Comparison of ENCODE assay signal across 16 cellular contexts in genomic region chr10:36448760-36449681, GRCh38.
DNase-seq lines count a peak whose midpoint lies in the region; ATAC-seq, FAIRE-seq and TF ChIP-seq lines count a peak whose summit lies in the region.
"Had no signal": no experiment of that assay in that cellular context is flagged by ENCODE, and none has a peak within 500 bp of the region (broad histone marks: within the 10 kb centered on the region; RNA-seq: fewer than 3 reads in every experiment).

No MANE protein-coding gene starts in this region.

- peaks cover 19% of the 10 kb centered on the region for H3K4me1 ChIP-seq in A673 (ENCODE audit: insufficient read depth, low read length, poor library complexity, severe bottlenecking)
- peaks cover 38% of the 10 kb centered on the region for H3K4me1 ChIP-seq in HUES64 (ENCODE audit: insufficient read depth, low read length)

- 18% methylated on average over 7 of the region's 11 CpGs for WGBS in HUES64

- no peak overlapping the region for H3K9ac ChIP-seq in HUES64 (ENCODE audit: low read depth, low read length)

- no TSS peak for BruUV-seq in A673 (replicated peaks; lab: Mats Ljungman, UMichigan)

- intact Hi-C loops in A673 (cut with micrococcal nuclease; ENCODE audit: unreplicated experiment), result no loop called here

- DNase-seq in A673 (ENCODE audit: low spot score), result peak; percentile 88
- DNase-seq in bronchial epithelial cell (ENCODE audit: low read depth), result peak; percentile 59
- peak; percentile 36 for DNase-seq in iris pigment epithelial cell (ENCODE audit: low read depth)
- DNase-seq in NCI-H1105 treated with DMSO at 0.1 percent for 48 hours (lab: John Stamatoyannopoulos, UW), result no peak
- DNase-seq in NCI-H526 treated with DMSO at 0.1 percent for 48 hours (lab: John Stamatoyannopoulos, UW), result no peak
- DNase-seq in HT-29 (ENCODE audit: low spot score), result no peak
- DNase-seq: activated CD8-positive, alpha-beta memory T cell treated with anti-CD3 and anti-CD28 coated beads, Interleukin-2, amount 50 U/mL, for 4 hours; AML-193; NCI-H446 treated with DMSO at 0.1 percent for 48 hours; T-cell; testis had no signal

- H3K27ac ChIP-seq in A673 (ENCODE audit: low read depth, low read length, poor library complexity, severe bottlenecking) (peak overlapping the region; percentile 72), HUES64 (ENCODE audit: low read depth, low read length) (peak overlapping the region; percentile 83)

- CTCF ChIA-PET in A673 (lab: Charles Lee), result no interaction called here

- POLR2A ChIA-PET in A673 (lab: Charles Lee; ENCODE audit: low non-redundant PET), result interaction anchor here (0.7 kb wide), 1 partner anchor 367 kb away, joined by 3 read pairs; no protein-coding TSS in a partner anchor

- TF ChIP-seq CTCF in A673 (conservative IDR thresholded peaks at IDR 0.05; ENCODE audit: low read depth, low read length) (no peak), bronchial epithelial cell (IDR thresholded peaks at IDR 0.05; ENCODE audit: insufficient read depth, low read length, severe bottlenecking) (no peak)

- FAIRE-seq in bronchial epithelial cell (lab: Jason Lieb, UNC), result no peak
- FAIRE-seq: islet of Langerhans had no signal

- H3K36me3 ChIP-seq in A673 (ENCODE audit: insufficient read depth, low read length, poor library complexity, severe bottlenecking) (no peaks in the 10 kb centered on the region), HUES64 (ENCODE audit: insufficient read depth, low read length) (no peaks in the 10 kb centered on the region), bronchial epithelial cell (ENCODE audit: control insufficient read depth, insufficient read depth, low read length) (no peaks in the 10 kb centered on the region)

- no peak for ATAC-seq in HG03457 (IDR thresholded peaks at IDR 0.05; ENCODE audit: unreplicated experiment)
- ATAC-seq: activated CD4-positive, CD25-positive, alpha-beta regulatory T cell treated with anti-CD3 and anti-CD28 coated beads, Interleukin-2, amount 50 U/mL, for 24 hours; Panc1; T-cell had no signal

- H3K9me3 ChIP-seq in A673 (ENCODE audit: low read depth, low read length, poor library complexity, severe bottlenecking), result no peaks in the 10 kb centered on the region
- peaks cover 8% of the 10 kb centered on the region for H3K9me3 ChIP-seq in HUES64 (ENCODE audit: insufficient read depth, low read depth, low read length)
- H3K9me3 ChIP-seq: testis had no signal

- H3K27me3 ChIP-seq in A673 (replicated peaks; ENCODE audit: insufficient read depth, low read depth, low read length, poor library complexity) (no peaks in the 10 kb centered on the region), HUES64 (ENCODE audit: insufficient read depth, low read length) (no peaks in the 10 kb centered on the region), bronchial epithelial cell (ENCODE audit: control insufficient read depth, insufficient read depth, low read length) (no peaks in the 10 kb centered on the region)
- H3K27me3 ChIP-seq: testis had no signal

- H3K4me3 ChIP-seq in A673 (ENCODE audit: low read depth, low read length, poor library complexity, severe bottlenecking) (no peak overlapping the region), HUES64 (ENCODE audit: low read length) (peak overlapping the region; percentile 15), bronchial epithelial cell (ENCODE audit: low read depth, low read length) (no peak overlapping the region)
- H3K4me3 ChIP-seq: testis had no signal

Comparison
In these comparisons a context has a peak if more than half of its experiments do, and no peak if none do; other contexts are left out.
1. DNase-seq: peak in A673 (single experiment), bronchial epithelial cell (single experiment) and iris pigment epithelial cell (single experiment); none in NCI-H1105 treated with DMSO at 0.1 percent for 48 hours (single experiment), NCI-H526 treated with DMSO at 0.1 percent for 48 hours (single experiment) and HT-29 (single experiment).